Comparison of ENCODE assay signal across 9 cellular contexts in the genomic region with DNA sequence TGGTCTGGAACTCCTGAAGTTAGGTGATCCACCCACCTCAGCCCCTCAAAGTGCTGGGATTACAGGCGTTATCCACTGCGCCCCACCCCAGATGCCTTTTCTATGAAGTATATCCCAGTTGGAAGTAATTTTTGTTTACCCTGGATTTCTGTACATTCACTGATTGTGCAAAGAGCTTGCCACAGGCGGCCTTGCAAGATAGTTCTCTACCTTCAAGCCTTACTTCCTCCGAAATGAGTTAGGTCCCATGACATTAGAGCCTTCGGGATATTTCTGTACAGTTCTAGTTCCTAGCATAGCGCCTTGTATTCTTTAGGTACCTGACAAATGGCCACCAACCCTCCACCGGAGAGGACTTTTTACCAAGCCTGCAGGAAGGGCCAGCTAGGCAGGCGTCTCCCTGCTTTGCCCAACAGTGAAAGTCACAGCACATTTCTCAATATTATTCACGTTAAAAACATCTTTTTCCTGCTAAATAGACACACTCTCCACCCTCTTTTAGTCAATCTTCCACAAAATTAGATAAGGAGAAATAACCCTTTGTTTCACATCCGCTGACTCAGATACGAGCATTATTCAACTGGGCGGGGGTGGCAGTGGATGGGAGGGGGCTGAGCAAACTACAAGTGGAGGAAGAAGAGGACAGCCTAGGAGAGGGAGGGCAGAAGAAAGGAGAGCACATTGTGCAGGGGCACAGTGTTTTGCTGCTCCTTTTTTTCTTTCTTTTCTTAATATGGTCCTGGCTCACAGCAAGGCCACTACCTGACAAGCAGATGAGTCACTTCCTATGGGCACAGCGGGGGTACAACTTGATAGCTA. TPM values are rescaled to one million over a fixed set of nuclear protein-coding genes. Genes with fewer than 3 reads are reported as not detected.
DNase-seq lines count a peak whose midpoint lies in the region; ATAC-seq, FAIRE-seq and TF ChIP-seq lines count a peak whose summit lies in the region.
"Had no signal": no experiment of that assay in that cellular context is flagged by ENCODE, and none has a peak within 500 bp of the region (broad histone marks: within the 10 kb centered on the region; RNA-seq: fewer than 3 reads in every experiment).

No MANE protein-coding gene starts in this region.

- FAIRE-seq in H1 (lab: Jason Lieb, UNC), result peak; percentile 42

- peaks cover 13 to 22% (median 18%) of the 10 kb centered on the region in 4 experiments for H3K4me1 ChIP-seq in H1 (replicated peaks in 1 of 4; ENCODE audit: control insufficient read depth in 3 of 4, insufficient read depth in 4 of 4, low read length in 3 of 4)

- peak overlapping the region; percentile 72; the same call in 1 of the 2 replicates for H2BK15ac ChIP-seq in H1 (ENCODE audit: low read length)

- TF ChIP-seq EP300 in H1 (IDR thresholded peaks at IDR 0.05; ENCODE audit: borderline replicate concordance in 1 of 2, low read depth in 2 of 2, low read length in 2 of 2), result no peak

- TF ChIP-seq CTCF in H1 (IDR thresholded peaks at IDR 0.05; ENCODE audit: control extremely low read depth in 1 of 3, insufficient read depth in 1 of 3, low read depth in 1 of 3, low read length in 3 of 3), result no peak

- H2BK12ac ChIP-seq in H1 (ENCODE audit: low read depth, low read length), result peak overlapping the region; percentile 99

- H4K91ac ChIP-seq in H1 (replicated peaks; ENCODE audit: insufficient read length, low read length), result peak overlapping the region; percentile 96

- CTCF ChIA-PET in H1 (lab: Charles Lee; ENCODE audit: partially characterized antibody), result no interaction called here

- H3K27ac ChIP-seq in H1 (ENCODE audit: low read depth, low read length), result no peak overlapping the region
- H3K27ac ChIP-seq: 22Rv1 had no signal

- H3K27me3 ChIP-seq in H1 (replicated peaks in 1 of 4; ENCODE audit: control insufficient read depth in 3 of 4, extremely low read depth in 1 of 4, insufficient read depth in 3 of 4, low read length in 3 of 4), result peaks cover 0 to 10% (median 4%) of the 10 kb centered on the region in 4 experiments; a peak in 6 of 7 replicates

- H3K36me3 Mint-ChIP-seq in naive thymus-derived CD8-positive, alpha-beta T cell, result peaks cover 0 to 2% (median 0%) of the 10 kb centered on the region in 3 donors

- 54% methylated on average over 13 of the region's 13 CpGs; no CpG with 5 or more reads in 1 of the 2 experiments for WGBS in H1 (ENCODE audit: extremely low coverage in 1 of 2, insufficient coverage in 1 of 2, insufficient read length in 1 of 2, insufficient replicate concordance in 2 of 2, low coverage in 1 of 2, low lambda C conversion rate in 2 of 2, missing lambda C conversion rate in 1 of 2), 2 experiments

- ATAC-seq in naive thymus-derived CD8-positive, alpha-beta T cell, result no peak
- ATAC-seq in HG02642 (IDR thresholded peaks at IDR 0.05; ENCODE audit: poor library complexity, unreplicated experiment) (no peak), GM21576 (IDR thresholded peaks at IDR 0.05; ENCODE audit: unreplicated experiment) (no peak)

- H3K27ac Mint-ChIP-seq in naive thymus-derived CD8-positive, alpha-beta T cell, result peak overlapping the region in 1 of 10 donors; percentile 9

- H2BK120ac ChIP-seq in H1 (replicated peaks; ENCODE audit: low read depth, low read length), result peak overlapping the region; percentile 94

- peaks cover 11 to 44% (median 31%) of the 10 kb centered on the region in 5 donors for H3K27me3 Mint-ChIP-seq in naive thymus-derived CD8-positive, alpha-beta T cell

- peaks cover 15% of the 10 kb centered on the region for H3K23me2 ChIP-seq in H1 (ENCODE audit: low read depth, low read length)

- H3K79me2 ChIP-seq in H1 (ENCODE audit: control insufficient read depth in 1 of 2, insufficient read depth in 2 of 2, low read length in 2 of 2), result no peaks in the 10 kb centered on the region

- H3K4me3 ChIP-seq in H1 (ENCODE audit: extremely low read depth in 1 of 4, insufficient read depth in 2 of 4, low read depth in 3 of 4, low read length in 4 of 4), result peak overlapping the region; percentile 7 to 79 (median 52); a peak in 5 of 8 replicates

- TF ChIP-seq POLR2A in H1 (IDR thresholded peaks at IDR 0.05; ENCODE audit: control extremely low read depth in 1 of 2, low read depth in 2 of 2, low read length in 2 of 2), result no peak

- H2AFZ ChIP-seq in H1 (ENCODE audit: low read length), result no peak overlapping the region

- H3K36me3 ChIP-seq in H1 (ENCODE audit: control insufficient read depth in 2 of 4, insufficient read depth in 4 of 4, low read length in 3 of 4), result no peaks in the 10 kb centered on the region; a peak in 1 of 8 replicates

- H4K20me1 ChIP-seq in H1 (replicated peaks in 1 of 2; ENCODE audit: control insufficient read depth in 1 of 2, insufficient read depth in 2 of 2, low read length in 2 of 2), result no peaks in the 10 kb centered on the region

- peak overlapping the region; percentile 25 to 85 (median 77) for H3K4me3 Mint-ChIP-seq in naive thymus-derived CD8-positive, alpha-beta T cell

- H4K8ac ChIP-seq in H1 (ENCODE audit: extremely low read depth, insufficient read depth, low read length), result no peak overlapping the region

- peak overlapping the region; percentile 97; the same call in 1 of the 2 replicates for H2BK5ac ChIP-seq in H1 (ENCODE audit: low read depth, low read length)

- H3K4me1 Mint-ChIP-seq in naive thymus-derived CD8-positive, alpha-beta T cell, result peaks cover 4 to 26% (median 15%) of the 10 kb centered on the region in 4 donors

- H3K56ac ChIP-seq in H1 (replicated peaks; ENCODE audit: insufficient read length, low read depth, low read length), result peak overlapping the region; percentile 60

- peak overlapping the region; percentile 99 for H3K18ac ChIP-seq in H1 (ENCODE audit: extremely low read depth, low read length)

- H2AK5ac ChIP-seq in H1 (ENCODE audit: low read depth, low read length), result peak overlapping the region; percentile 86; the same call in 1 of the 2 replicates

- DNase-seq in NCI-H345 (lab: John Stamatoyannopoulos, UW) (peak; percentile 16), NCI-H345 treated with DMSO at 0.1 percent for 48 hours (lab: John Stamatoyannopoulos, UW; ENCODE audit: unreplicated experiment) (no peak), SIG-M5 (lab: John Stamatoyannopoulos, UW) (peak; percentile 77), H1 (ENCODE audit: low read depth in 1 of 2, low spot score in 2 of 2) (peak in 1 of 2 experiments; percentile 59), D341Med (ENCODE audit: low spot score) (no peak)
- no peak for DNase-seq in naive thymus-derived CD8-positive, alpha-beta T cell

- TF ChIP-seq RAD21 in H1 (IDR thresholded peaks at IDR 0.05 in 1 of 2, conservative IDR thresholded peaks at IDR 0.05 in 1 of 2; ENCODE audit: low read depth in 2 of 2, low read length in 2 of 2), result no peak

- no peaks in the 10 kb centered on the region for H3K9me3 Mint-ChIP-seq in naive thymus-derived CD8-positive, alpha-beta T cell

- H3K14ac ChIP-seq in H1 (ENCODE audit: insufficient read length), result no peak overlapping the region

- H3K79me1 ChIP-seq in H1 (ENCODE audit: low read depth, low read length), result no peaks in the 10 kb centered on the region; the same call in 1 of the 2 replicates

- H3K23ac ChIP-seq in H1 (ENCODE audit: insufficient read length), result no peak overlapping the region

- no peak overlapping the region for H4K5ac ChIP-seq in H1 (ENCODE audit: insufficient read length, low read depth, low read length)

- POLR2A ChIA-PET in H1 (lab: Charles Lee; ENCODE audit: partially characterized antibody), result interaction anchor here (1.5 to 2.8 kb wide), 2 partner anchors 28 to 41 kb away, joined by 3 to 22 read pairs; a partner anchor contains a TSS
- POLR2A ChIA-PET in naive thymus-derived CD8-positive, alpha-beta T cell (lab: Charles Lee), result no interaction called here

- peak overlapping the region; percentile 55; the same call in 1 of the 2 replicates for H2BK20ac ChIP-seq in H1 (ENCODE audit: low read length)

- no peak overlapping the region for H3K4ac ChIP-seq in H1 (replicated peaks; ENCODE audit: insufficient read length, low read depth, low read length)

- H3K9ac ChIP-seq in H1 (replicated peaks in 1 of 4; ENCODE audit: extremely low read depth in 1 of 4, low read depth in 3 of 4, low read length in 3 of 4), result no peak overlapping the region

- H3K4me2 ChIP-seq in H1 (ENCODE audit: insufficient read depth in 1 of 2, low read depth in 2 of 2, low read length in 2 of 2), result peak overlapping the region; percentile 77 to 82

- no peaks in the 10 kb centered on the region for H3K9me3 ChIP-seq in H1 (ENCODE audit: insufficient read depth in 2 of 2, low read depth in 1 of 2, low read length in 1 of 2)

TF ChIP-seq in H1, 55 proteins besides CTCF, POLR2A, EP300 and RAD21:
- TF ChIP-seq NRF1 (IDR thresholded peaks at IDR 0.05; ENCODE audit: low read depth, low read length), result no peak
- no peak for TF ChIP-seq EZH2 (IDR thresholded peaks at IDR 0.05; ENCODE audit: low read depth, low read length, severe bottlenecking)
- TF ChIP-seq JUND (IDR thresholded peaks at IDR 0.05; ENCODE audit: low read length), result peak; percentile 89; the same call in 1 of the 2 replicates
- peak; percentile 43; the same call in 1 of the 2 replicates for TF ChIP-seq JUN (IDR thresholded peaks at IDR 0.05; ENCODE audit: low read depth, low read length)
- TF ChIP-seq PHF8 (conservative IDR thresholded peaks at IDR 0.05; ENCODE audit: low read depth, low read length), result no peak

RNA-seq across cellular contexts. Expression of a gene that starts 40.0 kb away (rescaled TPM):
- 51.5 and 52.0 TPM in 2 replicates for total RNA-seq in H1 (2021; fragmentation: NEBNext Ultra II Directional; extraction: Animal tissue kit (Norgen Biotek cat#: 25700))
- polyA plus RNA-seq in H1 (2011; rRNA removed), result 20.1 and 24.8 TPM in 2 replicates
- polyA plus RNA-seq in H1 (2011; cell fraction: cytosol; rRNA removed), result 29.2 TPM
- polyA plus RNA-seq in H1 (2011; cell fraction: nucleus; rRNA removed), result 54.0 TPM
- polyA plus RNA-seq in H1 (2012, experiment 1 of 2), result 34.0 to 50.4 TPM (median 46.9 TPM) in 4 replicates
- polyA plus RNA-seq in H1 (2012, experiment 2 of 2), result 2.5 TPM
- 57.2 TPM for polyA plus RNA-seq in H1 (2013, experiment 1 of 2)
- 52.9 TPM for polyA plus RNA-seq in H1 (2013, experiment 2 of 2)
- 23.5 and 31.6 TPM in 2 replicates for polyA minus RNA-seq in H1 (2011; rRNA and poly(A)+ RNA removed)
- 21.5 TPM for polyA minus RNA-seq in H1 (2011; cell fraction: cytosol; rRNA and poly(A)+ RNA removed)
- polyA minus RNA-seq in H1 (2011; cell fraction: nucleus; rRNA and poly(A)+ RNA removed), result 63.0 TPM
- total RNA-seq in naive thymus-derived CD8-positive, alpha-beta T cell, result 10 to 100 TPM; 49.4 to 51.3 TPM
- 1 to 10 TPM; 4.8 to 9.4 (median 6.7) TPM for polyA plus RNA-seq in naive thymus-derived CD8-positive, alpha-beta T cell

Comparison
In these comparisons a context has a peak if more than half of its experiments do, and no peak if none do; other contexts are left out.
1. DNase-seq: peak in NCI-H345 (single experiment) and SIG-M5 (single experiment); none in NCI-H345 treated with DMSO at 0.1 percent for 48 hours (single experiment), naive thymus-derived CD8-positive, alpha-beta T cell (0 of 10) and D341Med (single experiment).